22 cellular contexts compared by ENCODE assay signal in the genomic region with DNA sequence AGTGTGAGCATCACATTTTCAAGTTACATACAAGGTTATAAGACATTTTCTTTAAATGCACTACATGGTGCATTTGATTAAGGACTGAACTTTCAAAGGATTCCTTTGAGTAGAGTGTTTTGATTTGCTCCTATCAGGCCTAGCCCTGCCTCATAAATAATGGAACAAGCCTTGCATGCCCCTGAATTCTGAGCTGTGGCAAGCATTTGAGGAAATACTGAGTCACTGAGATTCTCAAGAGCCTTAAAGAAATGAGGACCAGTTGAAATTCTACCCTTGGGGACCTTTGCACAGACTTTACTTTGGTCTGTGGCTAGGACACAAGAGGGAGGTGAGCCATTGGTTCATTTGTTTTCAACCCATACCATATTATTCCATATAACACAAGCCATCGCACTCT.
"Had no signal": no experiment of that assay in that cellular context is flagged by ENCODE, and none has a peak within 500 bp of the region (broad histone marks: within the 10 kb centered on the region; RNA-seq: fewer than 3 reads in every experiment).

No MANE protein-coding gene starts in this region.

- H3K4me1 Mint-ChIP-seq: activated naive CD8-positive, alpha-beta T cell treated with anti-CD3 and anti-CD28 coated beads, Interleukin-2, amount 50 U/mL, for 24 hours; naive thymus-derived CD8-positive, alpha-beta T cell had no signal

- H3K27me3 Mint-ChIP-seq: progenitor cell of endocrine pancreas had no signal

- DNase-seq: activated CD4-positive, alpha-beta T cell treated with anti-CD3 and anti-CD28 coated beads, Interleukin-2, amount 50 U/mL, for 1 hour; activated CD4-positive, CD25-positive, alpha-beta regulatory T cell treated with anti-CD3 and anti-CD28 coated beads, Interleukin-2, amount 50 U/mL, for 72 hours; activated CD8-positive, alpha-beta T cell treated with anti-CD3 and anti-CD28 coated beads, Interleukin-2, amount 10 ng/mL, durations not matched to agents 7 days and 5 days; activated gamma-delta T cell; activated naive CD4-positive, alpha-beta T cell treated with anti-CD3 and anti-CD28 coated beads, Interleukin-2, amount 50 U/mL, for 16 hours; activated naive CD8-positive, alpha-beta T cell treated with anti-CD3 and anti-CD28 coated beads, Interleukin-2, amount 50 U/mL, for 24 hours; brain microvascular endothelial cell; caudate nucleus; effector memory CD4-positive, alpha-beta T cell; heart right ventricle; kidney; lower lobe of right lung; naive thymus-derived CD8-positive, alpha-beta T cell; spleen; stimulated activated CD4-positive, alpha-beta T cell treated with anti-CD3 and anti-CD28 coated beads, Interleukin-4, amount 100 ng/mL, for 24 hours; stimulated activated naive CD4-positive, alpha-beta T cell treated with Interleukin-2 at 50 U/mL for 16 hours; T-helper 1 cell; upper lobe of right lung; WERI-Rb-1 had no signal

- H3K9me3 Mint-ChIP-seq: activated naive CD8-positive, alpha-beta T cell treated with anti-CD3 and anti-CD28 coated beads, Interleukin-2, amount 50 U/mL, for 24 hours; activated T-helper 1 cell treated with anti-CD3 and anti-CD28 coated beads, Interleukin-12 subunit alpha, Interleukin-12 subunit beta, Interleukin-2, Interleukin-4 antibody, amounts not matched to agents 30 ng/mL and 10 ng/mL and 1 ng/mL, durations not matched to agents 14 hours and 24 hours and 36 hours had no signal

- H3K4me1 ChIP-seq: lower lobe of right lung, spleen, upper lobe of right lung had no signal

- H3K27me3 ChIP-seq: brain microvascular endothelial cell, heart right ventricle, upper lobe of right lung had no signal

- H3K9me3 ChIP-seq: heart right ventricle, lower lobe of right lung, spleen, upper lobe of right lung had no signal

- H3K4me3 Mint-ChIP-seq: activated CD8-positive, alpha-beta T cell treated with anti-CD3 and anti-CD28 coated beads, Interleukin-2, amount 10 ng/mL, durations not matched to agents 7 days and 5 days; activated naive CD8-positive, alpha-beta T cell treated with anti-CD3 and anti-CD28 coated beads, Interleukin-2, amount 50 U/mL, for 24 hours; activated T-helper 1 cell treated with anti-CD3 and anti-CD28 coated beads, Interleukin-12 subunit alpha, Interleukin-12 subunit beta, Interleukin-2, Interleukin-4 antibody, amounts not matched to agents 30 ng/mL and 10 ng/mL and 1 ng/mL, durations not matched to agents 14 hours and 24 hours and 36 hours; naive thymus-derived CD8-positive, alpha-beta T cell had no signal

- H3K4me3 ChIP-seq: heart right ventricle, lower lobe of right lung, spleen, upper lobe of right lung had no signal

- H3K36me3 ChIP-seq: brain microvascular endothelial cell, heart right ventricle, lower lobe of right lung, spleen, upper lobe of right lung, WERI-Rb-1 had no signal

- H3K27ac ChIP-seq: brain microvascular endothelial cell, heart right ventricle, lower lobe of right lung, spleen, upper lobe of right lung, WERI-Rb-1 had no signal

- ATAC-seq: activated CD8-positive, alpha-beta T cell treated with anti-CD3 and anti-CD28 coated beads, Interleukin-2, amount 10 ng/mL, durations not matched to agents 7 days and 5 days; activated naive CD8-positive, alpha-beta T cell treated with anti-CD3 and anti-CD28 coated beads, Interleukin-2, amount 50 U/mL, for 24 hours; heart right ventricle; left lobe of liver; lower lobe of right lung; naive thymus-derived CD8-positive, alpha-beta T cell; upper lobe of right lung had no signal

- H3K27ac Mint-ChIP-seq: activated CD8-positive, alpha-beta T cell treated with anti-CD3 and anti-CD28 coated beads, Interleukin-2, amount 10 ng/mL, durations not matched to agents 7 days and 5 days; activated naive CD8-positive, alpha-beta T cell treated with anti-CD3 and anti-CD28 coated beads, Interleukin-2, amount 50 U/mL, for 24 hours; activated T-helper 1 cell treated with anti-CD3 and anti-CD28 coated beads, Interleukin-12 subunit alpha, Interleukin-12 subunit beta, Interleukin-2, Interleukin-4 antibody, amounts not matched to agents 30 ng/mL and 10 ng/mL and 1 ng/mL, durations not matched to agents 14 hours and 24 hours and 36 hours; naive thymus-derived CD8-positive, alpha-beta T cell; progenitor cell of endocrine pancreas had no signal

- H3K36me3 Mint-ChIP-seq: naive thymus-derived CD8-positive, alpha-beta T cell had no signal
